Comparison of ENCODE assay signal across 16 cellular contexts in genomic region chr1:39250460-39251240, GRCh38. TPM values are rescaled to one million over a fixed set of nuclear protein-coding genes. Genes with fewer than 3 reads are reported as not detected.
DNase-seq lines count a peak whose midpoint lies in the region; TF ChIP-seq lines count a peak whose summit lies in the region.
"Had no signal": no experiment of that assay in that cellular context is flagged by ENCODE, and none has a peak within 500 bp of the region (broad histone marks: within the 10 kb centered on the region; RNA-seq: fewer than 3 reads in every experiment).

No MANE protein-coding gene starts in this region.

- H3K4me1 ChIP-seq in rectal smooth muscle tissue (ENCODE audit: control insufficient read depth, insufficient read depth, low read length), result peaks cover 12% of the 10 kb centered on the region
- H3K4me1 ChIP-seq: tibial nerve had no signal

- peak overlapping the region; percentile 59 for H3K4me3 Mint-ChIP-seq in activated naive CD4-positive, alpha-beta T cell treated with anti-CD3 and anti-CD28 coated beads, Interleukin-2, amount 50 U/mL, for 24 hours
- H3K4me3 Mint-ChIP-seq in CD14-positive monocyte, result no peak overlapping the region
- H3K4me3 Mint-ChIP-seq: naive thymus-derived CD8-positive, alpha-beta T cell had no signal

- intact Hi-C loops in CD14-positive monocyte (cut with micrococcal nuclease), result no loop called here

- TF ChIP-seq CTCF in cardiac fibroblast (IDR thresholded peaks at IDR 0.05; ENCODE audit: low read depth, low read length) (no peak), CD14-positive monocyte (IDR thresholded peaks at IDR 0.05) (no peak), brain microvascular endothelial cell (IDR thresholded peaks at IDR 0.05; ENCODE audit: low read depth, low read length, missing control alignments) (no peak)

- no peak for DNase-seq in activated naive CD4-positive, alpha-beta T cell treated with Interleukin-2 at 50 U/mL for 16 hours
- peak; percentile 8 for DNase-seq in NCI-H69 (lab: John Stamatoyannopoulos, UW)
- peak; percentile 70 to 72 for DNase-seq in cardiac fibroblast (ENCODE audit: low read depth in 2 of 2)
- DNase-seq in CD14-positive monocyte (ENCODE audit: low spot score), result no peak
- DNase-seq in DMS153 treated with DMSO at 0.1 percent for 48 hours (lab: John Stamatoyannopoulos, UW; ENCODE audit: unreplicated experiment), result no peak
- DNase-seq in brain microvascular endothelial cell, result no peak
- DNase-seq: caudate nucleus; DMS79; left ventricle myocardium superior; naive thymus-derived CD8-positive, alpha-beta T cell; NCI-H345; stimulated activated CD4-positive, alpha-beta T cell treated with anti-CD3 and anti-CD28 coated beads, Interleukin-2, amount 100 ng/mL, for 24 hours; SW 1271 had no signal

- H3K27ac Mint-ChIP-seq in activated naive CD4-positive, alpha-beta T cell treated with anti-CD3 and anti-CD28 coated beads, Interleukin-2, amount 50 U/mL, for 24 hours, result peak overlapping the region; percentile 89
- H3K27ac Mint-ChIP-seq in CD14-positive monocyte, result no peak overlapping the region

- H3K9ac ChIP-seq in rectal smooth muscle tissue (ENCODE audit: low read length), result no peak overlapping the region

- in situ Hi-C loops in brain microvascular endothelial cell (cut with HindIII; ENCODE audit: low pct_ligation_motif_present, low sequenced_read_pairs), result no loop called here

- H3K4me3 ChIP-seq in cardiac fibroblast (replicated peaks in 1 of 2; ENCODE audit: low read depth in 2 of 2, low read length in 2 of 2) (no peak overlapping the region), rectal smooth muscle tissue (ENCODE audit: low read length) (no peak overlapping the region), brain microvascular endothelial cell (ENCODE audit: low read depth, low read length) (no peak overlapping the region)
- H3K4me3 ChIP-seq: tibial nerve had no signal

- H3K27me3 ChIP-seq in rectal smooth muscle tissue (ENCODE audit: control insufficient read depth, insufficient read depth, low read length) (no peaks in the 10 kb centered on the region), brain microvascular endothelial cell (replicated peaks) (no peaks in the 10 kb centered on the region)
- H3K27me3 ChIP-seq: tibial nerve had no signal

- peaks cover 26% of the 10 kb centered on the region for H3K36me3 Mint-ChIP-seq in activated naive CD4-positive, alpha-beta T cell treated with anti-CD3 and anti-CD28 coated beads, Interleukin-2, amount 50 U/mL, for 24 hours
- H3K36me3 Mint-ChIP-seq in CD14-positive monocyte, result peaks cover 39 to 43% of the 10 kb centered on the region in 2 donors

- H3K4me1 Mint-ChIP-seq in activated naive CD4-positive, alpha-beta T cell treated with anti-CD3 and anti-CD28 coated beads, Interleukin-2, amount 50 U/mL, for 24 hours, result peaks cover 57% of the 10 kb centered on the region
- H3K4me1 Mint-ChIP-seq in CD14-positive monocyte, result no peaks in the 10 kb centered on the region

- H3K27ac ChIP-seq in rectal smooth muscle tissue (ENCODE audit: low read depth, low read length) (peak overlapping the region; percentile 42), brain microvascular endothelial cell (no peak overlapping the region)
- H3K27ac ChIP-seq: tibial nerve had no signal

- H3K9me3 Mint-ChIP-seq in activated naive CD4-positive, alpha-beta T cell treated with anti-CD3 and anti-CD28 coated beads, Interleukin-2, amount 50 U/mL, for 24 hours, result no peaks in the 10 kb centered on the region
- no peaks in the 10 kb centered on the region for H3K9me3 Mint-ChIP-seq in CD14-positive monocyte

- no peaks in the 10 kb centered on the region for H3K36me3 ChIP-seq in rectal smooth muscle tissue (ENCODE audit: control insufficient read depth, insufficient read depth, low read length)
- peaks cover 20% of the 10 kb centered on the region for H3K36me3 ChIP-seq in brain microvascular endothelial cell (replicated peaks)

- H3K27me3 Mint-ChIP-seq in activated naive CD4-positive, alpha-beta T cell treated with anti-CD3 and anti-CD28 coated beads, Interleukin-2, amount 50 U/mL, for 24 hours, result no peaks in the 10 kb centered on the region
- no peaks in the 10 kb centered on the region for H3K27me3 Mint-ChIP-seq in CD14-positive monocyte (ENCODE audit: low read depth in 3 of 3)
- H3K27me3 Mint-ChIP-seq: naive thymus-derived CD8-positive, alpha-beta T cell had no signal

RNA-seq across cellular contexts. Expression of gene MACF1, which starts 46.2 kb away (rescaled TPM):
- polyA plus RNA-seq in CD14-positive monocyte, result 1 to 10 TPM; 3.4 to 4.5 TPM

Comparison
In these comparisons a context has a peak if more than half of its experiments do, and no peak if none do; other contexts are left out.
1. DNase-seq: peak in NCI-H69 (single experiment) and cardiac fibroblast (2 of 2); none in activated naive CD4-positive, alpha-beta T cell treated with Interleukin-2 at 50 U/mL for 16 hours (single experiment), CD14-positive monocyte (single experiment), DMS153 treated with DMSO at 0.1 percent for 48 hours (single experiment) and brain microvascular endothelial cell (single experiment).